38 cellular contexts compared by ENCODE assay signal in the genomic region with DNA sequence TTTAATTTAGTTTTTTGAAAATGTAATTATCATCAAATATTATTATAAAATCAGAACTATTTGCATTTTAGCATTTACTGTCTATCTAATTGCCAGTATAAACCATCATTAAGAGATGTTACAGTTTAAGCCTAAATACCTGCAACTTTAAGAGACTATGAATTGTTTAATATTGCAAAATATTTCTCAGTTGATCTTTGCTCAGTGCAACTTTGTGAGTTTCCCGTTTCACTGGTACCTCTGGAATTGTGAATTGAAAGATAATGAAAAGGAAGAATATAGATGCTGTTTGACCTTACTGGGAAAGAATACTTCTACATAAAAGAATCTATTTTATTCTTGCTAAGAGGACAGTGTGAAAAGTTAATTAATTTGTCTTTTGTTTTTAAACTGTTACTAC. TPM values are rescaled to one million over a fixed set of nuclear protein-coding genes. Genes with fewer than 3 reads are reported as not detected.
"Had no signal": no experiment of that assay in that cellular context is flagged by ENCODE, and none has a peak within 500 bp of the region (broad histone marks: within the 10 kb centered on the region; RNA-seq: fewer than 3 reads in every experiment).

No MANE protein-coding gene starts in this region.

- H3K4me3 ChIP-seq: adrenal gland, ascending aorta, body of pancreas, breast epithelium, cardiac muscle cell had no signal

- H3K36me3 ChIP-seq: adrenal gland, ascending aorta, brain microvascular endothelial cell, breast epithelium, cardiac muscle cell had no signal

- ATAC-seq: activated naive CD4-positive, alpha-beta T cell treated with anti-CD3 and anti-CD28 coated beads, Interleukin-2, amount 50 U/mL, for 72 hours; activated naive CD8-positive, alpha-beta T cell treated with anti-CD3 and anti-CD28 coated beads, Interleukin-2, amount 50 U/mL, for 24 hours; activated T-cell treated with anti-CD3 and anti-CD28 coated beads, Interleukin-2, amount 50 U/mL, for 72 hours; activated T-helper 17 cell treated with anti-CD3 and anti-CD28 coated beads, Interleukin-2, amount 50 U/mL, for 72 hours; body of pancreas had no signal

- H3K9me3 Mint-ChIP-seq: activated naive CD4-positive, alpha-beta T cell treated with anti-CD3 and anti-CD28 coated beads for 36 hours; activated naive CD4-positive, alpha-beta T cell treated with anti-CD3 and anti-CD28 coated beads, Interleukin-2, amount 10 ng/mL, durations not matched to agents 7 days and 5 days; activated naive CD4-positive, alpha-beta T cell treated with anti-CD3 and anti-CD28 coated beads, Interleukin-2, amount 50 U/mL, for 24 hours; activated naive CD4-positive, alpha-beta T cell treated with anti-CD3 and anti-CD28 coated beads, Interleukin-2, amount 50 U/mL, for 72 hours; activated naive CD8-positive, alpha-beta T cell treated with anti-CD3 and anti-CD28 coated beads, Interleukin-2, amount 10 ng/mL, durations not matched to agents 7 days and 5 days; activated naive CD8-positive, alpha-beta T cell treated with anti-CD3 and anti-CD28 coated beads, Interleukin-2, amount 50 U/mL, for 24 hours; activated T-cell treated with anti-CD3 and anti-CD28 coated beads, Interleukin-2, amount 50 U/mL, for 72 hours; activated T-helper 1 cell treated with anti-CD3 and anti-CD28 coated beads, Interleukin-12 subunit alpha, Interleukin-12 subunit beta, Interleukin-2, Interleukin-4 antibody, amounts not matched to agents 30 ng/mL and 10 ng/mL and 1 ng/mL, durations not matched to agents 14 hours and 24 hours and 36 hours; activated T-helper 17 cell treated with anti-CD3 and anti-CD28 coated beads, Interleukin-2, amount 50 U/mL, for 72 hours; activated T-helper 2 cell treated with anti-CD3 and anti-CD28 coated beads, Interferon-gamma antibody, Interleukin-2, Interleukin-4, amounts not matched to agents 10 μg/mL and 5 μg/mL and 100 μg/mL, durations not matched to agents 14 hours and 24 hours and 36 hours; central memory CD8-positive, alpha-beta T cell had no signal

- H3K27ac ChIP-seq: adrenal gland, ascending aorta, body of pancreas, brain microvascular endothelial cell, breast epithelium, cardiac muscle cell had no signal

- H3K4me3 Mint-ChIP-seq: activated naive CD4-positive, alpha-beta T cell treated with anti-CD3 and anti-CD28 coated beads for 36 hours; activated naive CD4-positive, alpha-beta T cell treated with anti-CD3 and anti-CD28 coated beads, Interleukin-2, amount 10 ng/mL, durations not matched to agents 7 days and 5 days; activated naive CD4-positive, alpha-beta T cell treated with anti-CD3 and anti-CD28 coated beads, Interleukin-2, amount 50 U/mL, for 24 hours; activated naive CD8-positive, alpha-beta T cell; activated naive CD8-positive, alpha-beta T cell treated with anti-CD3 and anti-CD28 coated beads for 36 hours; activated naive CD8-positive, alpha-beta T cell treated with anti-CD3 and anti-CD28 coated beads, Interleukin-2, amount 10 ng/mL, durations not matched to agents 7 days and 5 days; activated naive CD8-positive, alpha-beta T cell treated with anti-CD3 and anti-CD28 coated beads, Interleukin-2, amount 50 U/mL, for 24 hours; activated T-cell treated with anti-CD3 and anti-CD28 coated beads, Interleukin-2, amount 50 U/mL, for 24 hours; activated T-cell treated with anti-CD3 and anti-CD28 coated beads, Interleukin-2, amount 50 U/mL, for 72 hours; activated T-helper 1 cell treated with anti-CD3 and anti-CD28 coated beads, Interleukin-12 subunit alpha, Interleukin-12 subunit beta, Interleukin-2, Interleukin-4 antibody, amounts not matched to agents 30 ng/mL and 10 ng/mL and 1 ng/mL, durations not matched to agents 14 hours and 24 hours and 36 hours; activated T-helper 17 cell treated with anti-CD3 and anti-CD28 coated beads, Interleukin-2, amount 50 U/mL, for 72 hours; brain; central memory CD8-positive, alpha-beta T cell had no signal

- H3K27me3 Mint-ChIP-seq: brain had no signal

- H3K4me1 Mint-ChIP-seq: activated naive CD4-positive, alpha-beta T cell treated with anti-CD3 and anti-CD28 coated beads, Interleukin-2, amount 10 ng/mL, durations not matched to agents 7 days and 5 days; activated naive CD4-positive, alpha-beta T cell treated with anti-CD3 and anti-CD28 coated beads, Interleukin-2, amount 50 U/mL, for 24 hours; activated naive CD8-positive, alpha-beta T cell treated with anti-CD3 and anti-CD28 coated beads for 36 hours; activated naive CD8-positive, alpha-beta T cell treated with anti-CD3 and anti-CD28 coated beads, Interleukin-2, amount 10 ng/mL, durations not matched to agents 7 days and 5 days; activated naive CD8-positive, alpha-beta T cell treated with anti-CD3 and anti-CD28 coated beads, Interleukin-2, amount 50 U/mL, for 24 hours; activated T-helper 17 cell treated with anti-CD3 and anti-CD28 coated beads, Interleukin-2, amount 50 U/mL, for 72 hours; central memory CD8-positive, alpha-beta T cell had no signal

- FAIRE-seq: bronchial epithelial cell had no signal

- H3K27me3 ChIP-seq: adrenal gland, ascending aorta, body of pancreas, brain microvascular endothelial cell, breast epithelium, cardiac muscle cell had no signal

- DNase-seq: activated effector memory CD4-positive, alpha-beta T cell treated with anti-CD3 and anti-CD28 coated beads, Interleukin-2, amount 50 U/mL, for 16 hours; activated effector memory CD4-positive, alpha-beta T cell treated with Interleukin-2 at 50 U/mL for 16 hours; activated gamma-delta T cell; activated gamma-delta T cell treated with Interleukin-2 at 50 U/mL for 16 hours; activated naive CD4-positive, alpha-beta T cell; activated naive CD4-positive, alpha-beta T cell treated with anti-CD3 and anti-CD28 coated beads for 36 hours; activated naive CD4-positive, alpha-beta T cell treated with anti-CD3 and anti-CD28 coated beads, Interleukin-2, amount 10 ng/mL, durations not matched to agents 7 days and 5 days; activated naive CD4-positive, alpha-beta T cell treated with anti-CD3 and anti-CD28 coated beads, Interleukin-2, amount 50 U/mL, for 16 hours; activated naive CD4-positive, alpha-beta T cell treated with Interleukin-2 at 50 U/mL for 16 hours; activated naive CD8-positive, alpha-beta T cell treated with anti-CD3 and anti-CD28 coated beads for 36 hours; activated naive CD8-positive, alpha-beta T cell treated with anti-CD3 and anti-CD28 coated beads, Interleukin-2, amount 10 ng/mL, durations not matched to agents 7 days and 5 days; activated naive CD8-positive, alpha-beta T cell treated with anti-CD3 and anti-CD28 coated beads, Interleukin-2, amount 50 U/mL, for 24 hours; activated T-cell treated with anti-CD3 and anti-CD28 coated beads, Interleukin-2, amount 50 U/mL, for 1 hour; activated T-cell treated with anti-CD3 and anti-CD28 coated beads, Interleukin-2, amount 50 U/mL, for 24 hours; activated T-cell treated with anti-CD3 and anti-CD28 coated beads, Interleukin-2, amount 50 U/mL, for 48 hours; activated T-cell treated with anti-CD3 and anti-CD28 coated beads, Interleukin-2, amount 50 U/mL, for 72 hours; adrenal gland; amniotic stem cell; amygdala; anterior cingulate cortex; aorta; body of pancreas; brain microvascular endothelial cell; caudate nucleus; central memory CD4-positive, alpha-beta T cell; cerebellar nuclear complex had no signal

- H3K36me3 Mint-ChIP-seq: activated naive CD4-positive, alpha-beta T cell treated with anti-CD3 and anti-CD28 coated beads, Interleukin-2, amount 10 ng/mL, durations not matched to agents 7 days and 5 days; activated naive CD4-positive, alpha-beta T cell treated with anti-CD3 and anti-CD28 coated beads, Interleukin-2, amount 50 U/mL, for 24 hours; activated naive CD4-positive, alpha-beta T cell treated with anti-CD3 and anti-CD28 coated beads, Interleukin-2, amount 50 U/mL, for 72 hours; activated naive CD8-positive, alpha-beta T cell; activated naive CD8-positive, alpha-beta T cell treated with anti-CD3 and anti-CD28 coated beads for 36 hours; activated naive CD8-positive, alpha-beta T cell treated with anti-CD3 and anti-CD28 coated beads, Interleukin-2, amount 10 ng/mL, durations not matched to agents 7 days and 5 days; brain had no signal

- H3K4me1 ChIP-seq: adrenal gland, ascending aorta, body of pancreas, breast epithelium had no signal

- H3K9me3 ChIP-seq: adrenal gland, ascending aorta, body of pancreas, breast epithelium had no signal

RNA-seq across cellular contexts. Expression of gene TICAM2, which starts 53.7 kb away (rescaled TPM):
- total RNA-seq: activated T-helper 2 cell treated with anti-CD3 and anti-CD28 coated beads, Interferon-gamma antibody, Interleukin-2, Interleukin-4, amounts not matched to agents 10 μg/mL and 5 μg/mL and 100 μg/mL, durations not matched to agents 14 hours and 24 hours and 36 hours had no signal
